Comparison of ENCODE assay signal across 8 cellular contexts in the genomic region with DNA sequence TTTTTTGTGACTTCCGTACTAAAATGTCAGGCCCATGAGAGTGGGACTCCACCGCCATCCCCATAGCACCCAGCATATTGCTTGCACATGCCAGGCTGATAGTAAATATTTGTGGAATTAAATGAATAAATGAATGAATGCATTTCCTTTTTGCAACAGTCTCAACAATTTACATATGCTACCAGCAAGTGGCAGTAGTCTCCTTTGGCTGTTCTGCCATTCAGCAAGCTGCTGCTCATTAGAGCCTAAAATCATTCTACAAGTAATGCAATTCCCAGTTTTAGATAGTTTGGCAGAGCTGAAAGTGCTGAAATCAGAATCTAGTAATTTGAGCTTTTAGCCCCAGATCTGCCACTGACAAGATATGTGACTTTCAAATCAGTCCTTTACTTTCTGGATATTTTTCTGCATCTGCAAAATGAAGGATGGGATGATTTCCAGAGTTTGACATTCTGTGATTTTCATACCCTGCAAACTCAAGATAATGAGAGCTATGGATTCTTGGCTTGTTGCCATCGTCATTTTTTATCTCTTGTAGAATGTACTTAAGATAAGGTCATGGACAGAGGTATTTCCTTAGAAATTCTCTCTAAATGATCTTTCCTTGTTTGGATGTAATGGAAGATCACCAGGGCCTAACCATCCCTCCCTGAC. TPM values are rescaled to one million over a fixed set of nuclear protein-coding genes. Genes with fewer than 3 reads are reported as not detected.
DNase-seq lines count a peak whose midpoint lies in the region; ATAC-seq, FAIRE-seq and TF ChIP-seq lines count a peak whose summit lies in the region.

No MANE protein-coding gene starts in this region.

- ATAC-seq in effector memory CD8-positive, alpha-beta T cell (replicated peaks), result no peak
- ATAC-seq in GM21786 (IDR thresholded peaks at IDR 0.05; ENCODE audit: unreplicated experiment) (no peak), HG02623 (IDR thresholded peaks at IDR 0.05; ENCODE audit: unreplicated experiment) (no peak)

- peak; percentile 63 for FAIRE-seq in D721Med (lab: Jason Lieb, UNC)

- TF ChIP-seq CTCF in D721Med (IDR thresholded peaks at IDR 0.05; ENCODE audit: insufficient read depth, missing control alignments) (peak; percentile 64), nephron progenitor cell (IDR thresholded peaks at IDR 0.05) (peak; percentile 40)

- no peak overlapping the region for H3K27ac Mint-ChIP-seq in effector memory CD8-positive, alpha-beta T cell
- no peak overlapping the region for H3K27ac Mint-ChIP-seq in nephron progenitor cell
- H3K27ac Mint-ChIP-seq in activated T-cell treated with anti-CD3 and anti-CD28 coated beads, Interleukin-2, amount 50 U/mL, for 24 hours, result no peak overlapping the region

- no peaks in the 10 kb centered on the region for H3K9me3 Mint-ChIP-seq in effector memory CD8-positive, alpha-beta T cell
- peaks cover 13% of the 10 kb centered on the region for H3K9me3 Mint-ChIP-seq in nephron progenitor cell
- no peaks in the 10 kb centered on the region for H3K9me3 Mint-ChIP-seq in activated T-cell treated with anti-CD3 and anti-CD28 coated beads, Interleukin-2, amount 50 U/mL, for 24 hours

- H3K27me3 Mint-ChIP-seq in effector memory CD8-positive, alpha-beta T cell, result peaks cover 0 to 8% of the 10 kb centered on the region in 2 donors
- no peaks in the 10 kb centered on the region for H3K27me3 Mint-ChIP-seq in nephron progenitor cell (ENCODE audit: low read depth, poor library complexity)
- peaks cover 44% of the 10 kb centered on the region for H3K27me3 Mint-ChIP-seq in activated T-cell treated with anti-CD3 and anti-CD28 coated beads, Interleukin-2, amount 50 U/mL, for 24 hours

- H3K36me3 Mint-ChIP-seq in effector memory CD8-positive, alpha-beta T cell (ENCODE audit: insufficient read depth), result no peaks in the 10 kb centered on the region
- no peaks in the 10 kb centered on the region for H3K36me3 Mint-ChIP-seq in nephron progenitor cell (ENCODE audit: low read depth)
- H3K36me3 Mint-ChIP-seq in activated T-cell treated with anti-CD3 and anti-CD28 coated beads, Interleukin-2, amount 50 U/mL, for 24 hours (ENCODE audit: low read depth), result no peaks in the 10 kb centered on the region

- H3K4me1 Mint-ChIP-seq in effector memory CD8-positive, alpha-beta T cell (ENCODE audit: low read depth in 2 of 2), result no peaks in the 10 kb centered on the region
- H3K4me1 Mint-ChIP-seq in nephron progenitor cell, result no peaks in the 10 kb centered on the region
- peaks cover 4% of the 10 kb centered on the region for H3K4me1 Mint-ChIP-seq in activated T-cell treated with anti-CD3 and anti-CD28 coated beads, Interleukin-2, amount 50 U/mL, for 24 hours (ENCODE audit: low read depth)

- no peak for DNase-seq in D721Med (ENCODE audit: insufficient read length, low spot score)
- peak; percentile 38 for DNase-seq in H4 (ENCODE audit: low spot score)
- peak; percentile 65 for DNase-seq in OCI-M1 (lab: John Stamatoyannopoulos, UW)
- peak in 2 of 3 experiments; percentile 4 to 14 for DNase-seq in effector memory CD8-positive, alpha-beta T cell
- DNase-seq in nephron progenitor cell, result no peak
- no peak for DNase-seq in activated T-cell treated with anti-CD3 and anti-CD28 coated beads, Interleukin-2, amount 50 U/mL, for 24 hours

- H3K4me3 Mint-ChIP-seq in effector memory CD8-positive, alpha-beta T cell, result no peak overlapping the region
- H3K4me3 Mint-ChIP-seq in nephron progenitor cell, result no peak overlapping the region
- no peak overlapping the region for H3K4me3 Mint-ChIP-seq in activated T-cell treated with anti-CD3 and anti-CD28 coated beads, Interleukin-2, amount 50 U/mL, for 24 hours

RNA-seq across cellular contexts. Expression of a gene that starts 35.7 kb away (rescaled TPM):
- total RNA-seq in H4 (2014; rRNA removed; shearing (Covaris generic)), result 1.6 and 3.9 TPM in 2 replicates

Comparison
In these comparisons a context has a peak if more than half of its experiments do, and no peak if none do; other contexts are left out.
1. DNase-seq: peak in H4 (single experiment), OCI-M1 (single experiment) and effector memory CD8-positive, alpha-beta T cell (2 of 3); none in D721Med (single experiment), nephron progenitor cell (single experiment) and activated T-cell treated with anti-CD3 and anti-CD28 coated beads, Interleukin-2, amount 50 U/mL, for 24 hours (single experiment).